In the genomic region with DNA sequence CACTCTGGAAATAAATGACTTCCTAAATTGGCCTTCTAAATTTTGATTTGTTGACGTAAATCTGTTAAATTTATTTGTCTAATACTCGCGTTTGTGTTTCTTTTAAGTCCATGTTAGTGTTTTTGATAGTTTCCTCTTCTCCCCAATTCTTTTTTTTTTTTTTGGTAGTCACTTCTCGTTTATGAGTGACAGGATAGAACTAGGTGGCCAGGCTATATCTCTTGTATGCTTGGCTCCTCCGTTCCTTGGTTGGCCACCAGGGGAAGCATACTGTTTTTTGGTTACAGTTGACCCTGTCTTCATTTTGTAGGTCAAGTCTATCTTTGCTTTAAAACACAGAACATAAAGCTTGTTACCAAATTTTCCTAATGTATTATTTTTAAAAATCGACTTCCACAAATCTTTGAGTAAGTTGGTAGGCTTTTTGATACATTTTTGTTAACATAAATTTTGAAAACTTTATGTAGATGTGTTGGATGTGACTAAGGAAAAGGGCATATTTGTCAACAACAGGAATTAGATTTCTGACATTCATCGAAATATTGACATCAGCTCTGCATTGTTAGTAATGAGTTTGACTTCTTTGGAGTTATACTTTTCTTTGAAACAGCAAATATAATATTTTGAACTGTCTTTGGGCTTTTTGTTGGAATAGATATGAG, we compare ENCODE assay signal across 8 cellular contexts. TPM values are rescaled to one million over a fixed set of nuclear protein-coding genes. Genes with fewer than 3 reads are reported as not detected.
A peak's percentile ranks its signal among the peaks of the same experiment; 100 is the strongest.
DNase-seq lines count a peak whose midpoint lies in the region; ATAC-seq and TF ChIP-seq lines count a peak whose summit lies in the region.

No MANE protein-coding gene starts in this region.

- CTCF ChIA-PET in activated CD4-positive, alpha-beta T cell treated with anti-CD3 and anti-CD28 coated beads, Interleukin-2, amount 10 ng/mL, durations not matched to agents 7 days and 5 days (lab: Charles Lee), result interaction anchor here (0.5 to 2.6 kb wide), 27 partner anchors 8 to 1217 kb away, joined by 3 to 11 read pairs (median 4); no protein-coding TSS in a partner anchor

- peak overlapping the region; percentile 94 for H3K27ac ChIP-seq in lower lobe of right lung

- ATAC-seq in HG03432 (IDR thresholded peaks at IDR 0.05; ENCODE audit: unreplicated experiment) (peak; percentile 21), lower lobe of right lung (peak in 1 of 2 donors; percentile 31), GM21381 (IDR thresholded peaks at IDR 0.05; ENCODE audit: unreplicated experiment) (no peak)

- intact Hi-C loops in lower lobe of right lung (cut with DNase I), result no loop called here

- H3K36me3 ChIP-seq in lower lobe of right lung, result peaks cover 5% of the 10 kb centered on the region

- no peaks in the 10 kb centered on the region for H3K27me3 ChIP-seq in lower lobe of right lung (ENCODE audit: low read depth)

- H3K4me3 ChIP-seq in lower lobe of right lung, result peak overlapping the region; percentile 96

- H3K9me3 ChIP-seq in lower lobe of right lung, result no peaks in the 10 kb centered on the region

- DNase-seq in EH (ENCODE audit: low read depth), result peak; percentile 73
- peak; percentile 46 for DNase-seq in NCI-H526 treated with DMSO at 0.1 percent for 48 hours (lab: John Stamatoyannopoulos, UW)
- DNase-seq in activated CD4-positive, alpha-beta T cell treated with anti-CD3 and anti-CD28 coated beads, Interleukin-2, amount 10 ng/mL, durations not matched to agents 7 days and 5 days, result peak; percentile 74
- DNase-seq in effector CD4-positive, alpha-beta T cell, result peak; percentile 35
- DNase-seq in lower lobe of right lung, result peak; percentile 77
- peak; percentile 48 for DNase-seq in stimulated activated CD8-positive, alpha-beta memory T cell treated with anti-CD3 and anti-CD28 coated beads, Interleukin-4, amount 100 ng/mL, for 24 hours (ENCODE audit: low read depth)

- H3K4me1 Mint-ChIP-seq in activated CD4-positive, alpha-beta T cell treated with anti-CD3 and anti-CD28 coated beads, Interleukin-2, amount 10 ng/mL, durations not matched to agents 7 days and 5 days, result peaks cover 32% of the 10 kb centered on the region

- H3K4me3 Mint-ChIP-seq in activated CD4-positive, alpha-beta T cell treated with anti-CD3 and anti-CD28 coated beads, Interleukin-2, amount 10 ng/mL, durations not matched to agents 7 days and 5 days, result peak overlapping the region; percentile 76

- H3K27me3 Mint-ChIP-seq in activated CD4-positive, alpha-beta T cell treated with anti-CD3 and anti-CD28 coated beads, Interleukin-2, amount 10 ng/mL, durations not matched to agents 7 days and 5 days, result no peaks in the 10 kb centered on the region

- POLR2A ChIA-PET in activated CD4-positive, alpha-beta T cell treated with anti-CD3 and anti-CD28 coated beads, Interleukin-2, amount 10 ng/mL, durations not matched to agents 7 days and 5 days (lab: Charles Lee), result no interaction called here

- H3K36me3 Mint-ChIP-seq in activated CD4-positive, alpha-beta T cell treated with anti-CD3 and anti-CD28 coated beads, Interleukin-2, amount 10 ng/mL, durations not matched to agents 7 days and 5 days (ENCODE audit: low read depth), result peaks cover 12% of the 10 kb centered on the region

- H3K4me1 ChIP-seq in lower lobe of right lung, result peaks cover 30% of the 10 kb centered on the region

- H3K9me3 Mint-ChIP-seq in activated CD4-positive, alpha-beta T cell treated with anti-CD3 and anti-CD28 coated beads, Interleukin-2, amount 10 ng/mL, durations not matched to agents 7 days and 5 days, result no peaks in the 10 kb centered on the region

- peak overlapping the region; percentile 77 for H3K27ac Mint-ChIP-seq in activated CD4-positive, alpha-beta T cell treated with anti-CD3 and anti-CD28 coated beads, Interleukin-2, amount 10 ng/mL, durations not matched to agents 7 days and 5 days

- TF ChIP-seq CTCF in lower lobe of right lung (IDR thresholded peaks at IDR 0.05), result peak; percentile 80

RNA-seq across cellular contexts. Expression of a gene that starts 2.2 kb away (rescaled TPM):
- total RNA-seq in activated CD4-positive, alpha-beta T cell treated with anti-CD3 and anti-CD28 coated beads, Interleukin-2, amount 10 ng/mL, durations not matched to agents 7 days and 5 days, result 10 to 100 TPM; 21.7 to 23.7 TPM
- 53.6 TPM for total RNA-seq in lower lobe of right lung
